In genomic region chr4:150679767-150680088, GRCh38 we compare ENCODE assay signal across 21 cellular contexts.
DNase-seq lines count a peak whose midpoint lies in the region; ATAC-seq and TF ChIP-seq lines count a peak whose summit lies in the region.
"Had no signal": no experiment of that assay in that cellular context is flagged by ENCODE, and none has a peak within 500 bp of the region (broad histone marks: within the 10 kb centered on the region; RNA-seq: fewer than 3 reads in every experiment).

No MANE protein-coding gene starts in this region.

- H3K4me3 Mint-ChIP-seq in glutamatergic neuron (ENCODE audit: unreplicated experiment) = peak overlapping the region; percentile 22
- no peak overlapping the region for H3K4me3 Mint-ChIP-seq in activated T-cell treated with anti-CD3 and anti-CD28 coated beads, Interleukin-2, amount 50 U/mL, for 72 hours
- H3K4me3 Mint-ChIP-seq: activated naive CD4-positive, alpha-beta T cell treated with anti-CD3 and anti-CD28 coated beads, Interleukin-2, amount 10 ng/mL, durations not matched to agents 7 days and 5 days; dendritic cell treated with granulocyte-macrophage colony-stimulating factor and Interleukin-4, amounts not matched to agents 40 ng/mL and 50 ng/mL, for 4 days had no signal

- no peaks in the 10 kb centered on the region; a peak in 1 of 4 replicates for H3K36me3 ChIP-seq in HCT116 (ENCODE audit: control insufficient read depth in 1 of 2, insufficient read depth in 2 of 2, low read length in 2 of 2)
- H3K36me3 ChIP-seq: BLaER1 treated with 17β-estradiol and CSF1 and Interleukin-3, amounts not matched to agents 10 nM and 100 nM had no signal

- no peak overlapping the region for H3K27ac ChIP-seq in HCT116 (ENCODE audit: low read depth, low read length)
- H3K27ac ChIP-seq in VCaP = 0 out of 2 replicates have a peak overlapping the region, but pooled peaks have one; percentile 27
- H3K27ac ChIP-seq: BLaER1 treated with 17β-estradiol and CSF1 and Interleukin-3, amounts not matched to agents 10 nM and 100 nM; testis had no signal

- H4K20me1 ChIP-seq in HCT116 (ENCODE audit: insufficient read depth) = 0 out of 2 replicates have a peak, but pooled peaks cover 3% of the 10 kb centered on the region
- H4K20me1 ChIP-seq: BLaER1 treated with 17β-estradiol and CSF1 and Interleukin-3, amounts not matched to agents 10 nM and 100 nM had no signal

- RAD21 ChIA-PET in HCT116 (lab: Charles Lee; ENCODE audit: low non-redundant PET in 1 of 2, low total read pairs in 2 of 2, uncharacterized antibody in 2 of 2, unreplicated experiment in 2 of 2) = no interaction called here

- DNase-seq in HCT116 (ENCODE audit: low read depth, low spot score) (no peak), glutamatergic neuron (no peak), renal cortical epithelial cell (ENCODE audit: low read depth) (peak; percentile 6), NCI-H1417 (lab: John Stamatoyannopoulos, UW) (no peak)
- no peak for DNase-seq in activated T-cell treated with anti-CD3 and anti-CD28 coated beads, Interleukin-2, amount 50 U/mL, for 72 hours
- no peak for DNase-seq in activated CD4-positive, alpha-beta T cell treated with anti-CD3 and anti-CD28 coated beads for 4 hours
- DNase-seq: activated CD4-positive, alpha-beta T cell treated with anti-CD3 and anti-CD28 coated beads, Interleukin-2, amount 50 U/mL, for 4 hours; activated naive CD4-positive, alpha-beta T cell treated with anti-CD3 and anti-CD28 coated beads, Interleukin-2, amount 10 ng/mL, durations not matched to agents 7 days and 5 days; activated T-cell treated with anti-CD3 and anti-CD28 coated beads for 4 hours; body of pancreas; erythroblast; Karpas-422; NCI-H1105 treated with DMSO at 0.1 percent for 48 hours; posterior cingulate gyrus; RPMI8226; stimulated activated CD4-positive, alpha-beta T cell treated with anti-CD3 and anti-CD28 coated beads, Interleukin-4, amount 100 ng/mL, for 4 hours; testis had no signal

- H3K79me2 ChIP-seq in HCT116 (ENCODE audit: insufficient read depth, low read length) = no peaks in the 10 kb centered on the region

- peaks cover 23% of the 10 kb centered on the region for H3K4me1 Mint-ChIP-seq in glutamatergic neuron (ENCODE audit: low read depth, unreplicated experiment)
- no peaks in the 10 kb centered on the region for H3K4me1 Mint-ChIP-seq in activated T-cell treated with anti-CD3 and anti-CD28 coated beads, Interleukin-2, amount 50 U/mL, for 72 hours (ENCODE audit: low read depth)
- H3K4me1 Mint-ChIP-seq: activated naive CD4-positive, alpha-beta T cell treated with anti-CD3 and anti-CD28 coated beads, Interleukin-2, amount 10 ng/mL, durations not matched to agents 7 days and 5 days had no signal

- H3K9me2 ChIP-seq in HCT116 (ENCODE audit: insufficient read depth) = no peaks in the 10 kb centered on the region

- H2AFZ ChIP-seq in HCT116 (ENCODE audit: low read depth, low read length, poor library complexity, severe bottlenecking) = no peak overlapping the region

- no peak for TF ChIP-seq CTCF in HCT116 (IDR thresholded peaks at IDR 0.05 in 2 of 3, conservative IDR thresholded peaks at IDR 0.05 in 1 of 3; ENCODE audit: borderline replicate concordance in 1 of 3, insufficient read depth in 1 of 3, low read depth in 2 of 3, low read length in 2 of 3)
- TF ChIP-seq CTCF in VCaP (conservative IDR thresholded peaks at IDR 0.05) = no peak
- TF ChIP-seq CTCF in glutamatergic neuron (IDR thresholded peaks at IDR 0.05; ENCODE audit: partially characterized antibody, unreplicated experiment) = no peak

- no peaks in the 10 kb centered on the region for H3K27me3 Mint-ChIP-seq in glutamatergic neuron (ENCODE audit: unreplicated experiment)
- no peaks in the 10 kb centered on the region for H3K27me3 Mint-ChIP-seq in activated T-cell treated with anti-CD3 and anti-CD28 coated beads, Interleukin-2, amount 50 U/mL, for 72 hours (ENCODE audit: low read depth)
- H3K27me3 Mint-ChIP-seq: activated naive CD4-positive, alpha-beta T cell treated with anti-CD3 and anti-CD28 coated beads, Interleukin-2, amount 10 ng/mL, durations not matched to agents 7 days and 5 days; dendritic cell treated with granulocyte-macrophage colony-stimulating factor and Interleukin-4, amounts not matched to agents 40 ng/mL and 50 ng/mL, for 4 days had no signal

- BruUV-seq in HCT116 (replicated peaks; lab: Mats Ljungman, UMichigan) = TSS peak; percentile 27

- no peaks in the 10 kb centered on the region for H3K36me3 Mint-ChIP-seq in glutamatergic neuron (ENCODE audit: unreplicated experiment)
- H3K36me3 Mint-ChIP-seq in activated T-cell treated with anti-CD3 and anti-CD28 coated beads, Interleukin-2, amount 50 U/mL, for 72 hours (ENCODE audit: insufficient read depth in 2 of 2) = peaks cover 0 to 7% of the 10 kb centered on the region in 2 donors

- CTCF ChIA-PET in HCT116 (lab: Charles Lee) = no interaction called here

- H3K4me2 ChIP-seq in HCT116 (ENCODE audit: low read length) = no peak overlapping the region
- H3K4me2 ChIP-seq: BLaER1 treated with 17β-estradiol and CSF1 and Interleukin-3, amounts not matched to agents 10 nM and 100 nM; smooth muscle cell had no signal

- no peaks in the 10 kb centered on the region for H3K9me3 ChIP-seq in HCT116 (ENCODE audit: control insufficient read depth in 1 of 2, insufficient read depth in 1 of 2, low read depth in 1 of 2, low read length in 2 of 2)
- H3K9me3 ChIP-seq: BLaER1 treated with 17β-estradiol and CSF1 and Interleukin-3, amounts not matched to agents 10 nM and 100 nM; body of pancreas; testis had no signal

- H3K4me1 ChIP-seq in HCT116 (ENCODE audit: control insufficient read depth in 1 of 2, insufficient read depth in 2 of 2, low read length in 2 of 2) = no peaks in the 10 kb centered on the region
- H3K4me1 ChIP-seq: testis had no signal

- H3K9me3 Mint-ChIP-seq in glutamatergic neuron (ENCODE audit: unreplicated experiment) = peaks cover 5% of the 10 kb centered on the region
- H3K9me3 Mint-ChIP-seq in activated T-cell treated with anti-CD3 and anti-CD28 coated beads, Interleukin-2, amount 50 U/mL, for 72 hours = no peaks in the 10 kb centered on the region
- H3K9me3 Mint-ChIP-seq: activated naive CD4-positive, alpha-beta T cell treated with anti-CD3 and anti-CD28 coated beads, Interleukin-2, amount 10 ng/mL, durations not matched to agents 7 days and 5 days; dendritic cell treated with granulocyte-macrophage colony-stimulating factor and Interleukin-4, amounts not matched to agents 40 ng/mL and 50 ng/mL, for 4 days had no signal

- intact Hi-C loops in HCT116 (cut with micrococcal nuclease) = no loop called here

- no peak for TF ChIP-seq RAD21 in HCT116 (IDR thresholded peaks at IDR 0.05; ENCODE audit: low read depth)

- no peaks in the 10 kb centered on the region for H3K27me3 ChIP-seq in HCT116 (ENCODE audit: insufficient read depth, low read length)
- H3K27me3 ChIP-seq: BLaER1 treated with 17β-estradiol and CSF1 and Interleukin-3, amounts not matched to agents 10 nM and 100 nM; body of pancreas; testis had no signal

- POLR2A ChIA-PET in HCT116 (lab: Charles Lee) = no interaction called here

- H3K27ac Mint-ChIP-seq in glutamatergic neuron (ENCODE audit: unreplicated experiment) = peak overlapping the region; percentile 82
- no peak overlapping the region for H3K27ac Mint-ChIP-seq in activated T-cell treated with anti-CD3 and anti-CD28 coated beads, Interleukin-2, amount 50 U/mL, for 72 hours
- H3K27ac Mint-ChIP-seq: activated naive CD4-positive, alpha-beta T cell treated with anti-CD3 and anti-CD28 coated beads, Interleukin-2, amount 10 ng/mL, durations not matched to agents 7 days and 5 days; dendritic cell treated with granulocyte-macrophage colony-stimulating factor and Interleukin-4, amounts not matched to agents 40 ng/mL and 50 ng/mL, for 4 days had no signal

- no peak for TF ChIP-seq POLR2A in HCT116 (IDR thresholded peaks at IDR 0.05; ENCODE audit: borderline replicate concordance, extremely low read depth, insufficient read depth, insufficient read length)

- ATAC-seq in HCT116 = no peak
- ATAC-seq in activated T-cell treated with anti-CD3 and anti-CD28 coated beads, Interleukin-2, amount 50 U/mL, for 72 hours (replicated peaks in 1 of 2) = no peak

- no peak overlapping the region for H3K4me3 ChIP-seq in HCT116 (replicated peaks in 1 of 2; ENCODE audit: low read depth in 1 of 2, low read length in 2 of 2)
- H3K4me3 ChIP-seq: BLaER1 treated with 17β-estradiol and CSF1 and Interleukin-3, amounts not matched to agents 10 nM and 100 nM; body of pancreas; smooth muscle cell; testis had no signal

- no peak overlapping the region for H3K9ac ChIP-seq in HCT116 (ENCODE audit: low read length)
- H3K9ac ChIP-seq: BLaER1 treated with 17β-estradiol and CSF1 and Interleukin-3, amounts not matched to agents 10 nM and 100 nM had no signal

TF ChIP-seq in HCT116, 20 proteins besides CTCF, POLR2A, EP300 and RAD21 (continues in another document):
- TF ChIP-seq CBX3 (IDR thresholded peaks at IDR 0.05; ENCODE audit: low read depth) = no peak
- no peak for TF ChIP-seq ELF1 (IDR thresholded peaks at IDR 0.05; ENCODE audit: borderline replicate concordance, low read depth)
- no peak for TF ChIP-seq EZH2 (IDR thresholded peaks at IDR 0.05)
- TF ChIP-seq, protein P1, sequence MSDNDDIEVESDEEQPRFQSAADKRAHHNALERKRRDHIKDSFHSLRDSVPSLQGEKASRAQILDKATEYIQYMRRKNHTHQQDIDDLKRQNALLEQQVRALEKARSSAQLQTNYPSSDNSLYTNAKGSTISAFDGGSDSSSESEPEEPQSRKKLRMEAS (IDR thresholded peaks at IDR 0.05) = no peak
- TF ChIP-seq, protein P2, sequence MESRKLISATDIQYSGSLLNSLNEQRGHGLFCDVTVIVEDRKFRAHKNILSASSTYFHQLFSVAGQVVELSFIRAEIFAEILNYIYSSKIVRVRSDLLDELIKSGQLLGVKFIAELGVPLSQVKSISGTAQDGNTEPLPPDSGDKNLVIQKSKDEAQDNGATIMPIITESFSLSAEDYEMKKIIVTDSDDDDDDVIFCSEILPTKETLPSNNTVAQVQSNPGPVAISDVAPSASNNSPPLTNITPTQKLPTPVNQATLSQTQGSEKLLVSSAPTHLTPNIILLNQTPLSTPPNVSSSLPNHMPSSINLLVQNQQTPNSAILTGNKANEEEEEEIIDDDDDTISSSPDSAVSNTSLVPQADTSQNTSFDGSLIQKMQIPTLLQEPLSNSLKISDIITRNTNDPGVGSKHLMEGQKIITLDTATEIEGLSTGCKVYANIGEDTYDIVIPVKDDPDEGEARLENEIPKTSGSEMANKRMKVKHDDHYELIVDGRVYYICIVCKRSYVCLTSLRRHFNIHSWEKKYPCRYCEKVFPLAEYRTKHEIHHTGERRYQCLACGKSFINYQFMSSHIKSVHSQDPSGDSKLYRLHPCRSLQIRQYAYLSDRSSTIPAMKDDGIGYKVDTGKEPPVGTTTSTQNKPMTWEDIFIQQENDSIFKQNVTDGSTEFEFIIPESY (IDR thresholded peaks at IDR 0.05; ENCODE audit: extremely low read depth, insufficient replicate concordance, low read length) = no peak
- TF ChIP-seq SRF (IDR thresholded peaks at IDR 0.05; ENCODE audit: low read depth) = no peak
- TF ChIP-seq SP1 (IDR thresholded peaks at IDR 0.05; ENCODE audit: low read depth) = no peak
- TF ChIP-seq YY1 (IDR thresholded peaks at IDR 0.05; ENCODE audit: extremely low read depth, insufficient replicate concordance, low read depth, low read length) = no peak
- no peak for TF ChIP-seq SIN3A (IDR thresholded peaks at IDR 0.05; ENCODE audit: low read depth)
